Comparison of ENCODE assay signal across 17 cellular contexts in genomic region chr10:80694930-80695329, GRCh38.
"Had no signal": no experiment of that assay in that cellular context is flagged by ENCODE, and none has a peak within 500 bp of the region (broad histone marks: within the 10 kb centered on the region; RNA-seq: fewer than 3 reads in every experiment).

No MANE protein-coding gene starts in this region.

- H3K9me3 ChIP-seq: spleen, tibial artery had no signal

- H3K4me1 Mint-ChIP-seq: mesothelial cell of epicardium, T-cell had no signal

- H3K27ac ChIP-seq: hepatocyte, spleen, tibial artery had no signal

- ATAC-seq: activated CD4-positive, CD25-positive, alpha-beta regulatory T cell treated with anti-CD3 and anti-CD28 coated beads, Interleukin-2, amount 50 U/mL, for 24 hours; left lobe of liver; natural killer cell treated with Interleukin-12 subunit alpha and Interleukin-12 subunit beta and Interleukin-15 and Interleukin-18, amount 100 ng/mL, for 72 hours; T-cell had no signal

- H3K36me3 Mint-ChIP-seq: activated naive CD8-positive, alpha-beta T cell; mesothelial cell of epicardium; natural killer cell treated with Interleukin-12 subunit alpha and Interleukin-12 subunit beta and Interleukin-15 and Interleukin-18, amount 100 ng/mL, for 72 hours; T-cell had no signal

- H3K4me3 ChIP-seq: hepatocyte, lung, spleen, tibial artery had no signal

- H3K4me1 ChIP-seq: tibial artery had no signal

- H3K79me2 ChIP-seq: hepatocyte had no signal

- DNase-seq: activated CD4-positive, alpha-beta T cell treated with anti-CD3 and anti-CD28 coated beads, Interleukin-2, amount 50 U/mL, for 1 hour; activated CD8-positive, alpha-beta memory T cell treated with anti-CD3 and anti-CD28 coated beads for 24 hours; activated gamma-delta T cell; dermis blood vessel endothelial cell; effector memory CD4-positive, alpha-beta T cell; spleen; stimulated activated CD4-positive, alpha-beta T cell treated with anti-CD3 and anti-CD28 coated beads, Interleukin-4, amount 100 ng/mL, for 4 hours; stimulated activated naive CD4-positive, alpha-beta T cell; T-cell; tibial artery had no signal

- H3K4me2 ChIP-seq: hepatocyte had no signal

- H3K9me3 Mint-ChIP-seq: mesothelial cell of epicardium; natural killer cell treated with Interleukin-12 subunit alpha and Interleukin-12 subunit beta and Interleukin-15 and Interleukin-18, amount 100 ng/mL, for 72 hours; T-cell had no signal

- H2AFZ ChIP-seq: hepatocyte had no signal

- H3K4me3 Mint-ChIP-seq: activated naive CD8-positive, alpha-beta T cell; mesothelial cell of epicardium; natural killer cell treated with Interleukin-12 subunit alpha and Interleukin-12 subunit beta and Interleukin-15 and Interleukin-18, amount 100 ng/mL, for 72 hours; T-cell had no signal

- H3K36me3 ChIP-seq: spleen, tibial artery had no signal

- H3K27ac Mint-ChIP-seq: activated naive CD8-positive, alpha-beta T cell; mesothelial cell of epicardium; natural killer cell treated with Interleukin-12 subunit alpha and Interleukin-12 subunit beta and Interleukin-15 and Interleukin-18, amount 100 ng/mL, for 72 hours; T-cell had no signal
